Comparison of ENCODE assay signal across 1 cellular context in the genomic region with DNA sequence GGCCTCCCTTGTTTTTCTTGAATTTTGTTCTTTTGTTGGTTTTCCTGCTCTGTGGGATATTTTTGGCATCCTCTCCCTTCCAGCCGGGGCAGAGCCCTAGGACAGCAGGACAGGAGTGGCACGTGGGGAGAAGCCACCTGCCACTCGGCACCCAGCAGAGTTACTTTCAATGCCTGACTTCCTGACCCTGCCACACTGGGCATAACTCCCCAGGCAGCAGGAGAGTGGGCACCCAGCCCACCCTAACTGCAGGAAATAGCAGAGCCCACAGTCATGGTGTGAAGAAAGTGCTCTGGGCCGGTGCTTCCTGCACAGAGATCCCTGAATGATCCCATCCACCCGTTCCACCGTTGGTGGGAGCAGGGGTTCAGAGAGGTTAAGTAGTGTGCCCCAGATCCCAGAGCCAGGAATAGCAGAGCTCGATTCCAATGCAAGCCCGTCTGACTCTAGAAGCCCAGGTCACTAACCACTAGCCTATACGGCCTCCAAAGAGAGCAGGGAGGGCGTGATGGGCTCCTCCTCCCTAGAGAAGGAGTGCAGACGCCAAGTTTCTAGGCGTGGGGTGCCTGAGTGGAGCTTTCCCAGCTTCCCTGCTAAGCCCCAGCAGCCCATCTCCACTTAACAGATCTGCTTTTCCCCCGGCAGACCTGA.
TF ChIP-seq lines count a peak whose summit lies in the region.

No MANE protein-coding gene starts in this region.

TF ChIP-seq in IMR-90, 13 proteins besides CTCF, POLR2A, EP300 and RAD21 (continued from another document):
- TF ChIP-seq ELK1 (IDR thresholded peaks at IDR 0.05; ENCODE audit: borderline replicate concordance, low read depth, low read length) (no peak), SMC3 (IDR thresholded peaks at IDR 0.05; ENCODE audit: low read depth, low read length) (no peak), FOS (IDR thresholded peaks at IDR 0.05; ENCODE audit: low read depth, low read length) (no peak), NFE2L2 (IDR thresholded peaks at IDR 0.05; ENCODE audit: low read depth, low read length) (no peak), CEBPB (IDR thresholded peaks at IDR 0.05; ENCODE audit: low read depth, low read length) (no peak), RCOR1 (IDR thresholded peaks at IDR 0.05; ENCODE audit: insufficient replicate concordance, low read length) (no peak), USF2 (IDR thresholded peaks at IDR 0.05; ENCODE audit: low read depth, low read length) (no peak), BHLHE40 (IDR thresholded peaks at IDR 0.05; ENCODE audit: low read depth, low read length) (no peak), RFX5 (IDR thresholded peaks at IDR 0.05; ENCODE audit: low read depth, low read length) (no peak)
